In the genomic region with DNA sequence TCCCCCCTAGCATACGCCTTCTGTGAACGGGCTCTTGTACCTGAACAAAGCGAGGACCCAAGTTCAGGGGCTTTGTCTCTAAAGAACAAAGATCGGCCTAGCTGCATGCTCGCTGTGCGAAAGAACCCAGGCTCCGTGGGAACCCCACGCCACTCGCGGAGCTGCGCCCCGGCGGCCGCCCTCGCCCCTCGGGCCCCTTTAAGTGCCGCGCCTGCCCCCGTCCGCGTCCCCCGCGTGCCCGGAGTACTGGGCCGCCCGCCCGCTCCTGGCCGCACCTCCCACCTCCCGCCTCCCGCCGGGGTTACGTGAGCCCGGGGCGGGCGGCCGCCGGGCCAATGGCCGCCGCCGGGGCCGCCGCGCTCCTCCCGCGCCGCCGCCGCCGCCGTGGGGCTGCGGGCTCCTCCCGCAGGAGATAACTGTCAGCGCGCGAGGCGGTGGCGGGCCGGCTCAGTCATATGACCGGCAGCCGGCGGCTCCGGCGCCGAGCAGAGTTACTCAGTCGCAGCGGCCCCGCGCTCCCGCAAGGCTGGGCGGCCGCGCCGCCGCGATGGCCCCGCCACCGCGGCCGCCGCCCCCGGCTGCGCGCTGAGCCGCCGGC, we compare ENCODE assay signal across 8 cellular contexts. TPM values are rescaled to one million over a fixed set of nuclear protein-coding genes. Genes with fewer than 3 reads are reported as not detected.
DNase-seq lines count a peak whose midpoint lies in the region; FAIRE-seq and TF ChIP-seq lines count a peak whose summit lies in the region.

Gene FNIP2, plus strand, starts transcription at position 450 of the 598 bp plus-strand sequence. CDS start 187 bp downstream, outside the sequence.

- no peak for DNase-seq in GM12864 (ENCODE audit: low read depth)
- peak; percentile 75 for DNase-seq in HEK293T (ENCODE audit: extremely low spot score)
- DNase-seq in MV-4-11 (lab: John Stamatoyannopoulos, UW) = peak; percentile 7
- DNase-seq in astrocyte (ENCODE audit: low read depth) = peak; percentile 61
- peak; percentile 90 for DNase-seq in hepatic stellate cell (ENCODE audit: low spot score)
- peak; percentile 77 to 83 for DNase-seq in uterus

- peak within 1 kb of the TSS; percentile 98 for H3K9ac ChIP-seq in astrocyte (ENCODE audit: low read length)
- peak within 1 kb of the TSS; percentile 78 for H3K9ac ChIP-seq in rectal smooth muscle tissue (ENCODE audit: low read length)

- H3K27me3 ChIP-seq in astrocyte (ENCODE audit: insufficient read depth, low read length) (no peaks in the 10 kb centered on the region), rectal smooth muscle tissue (ENCODE audit: control insufficient read depth, insufficient read depth, low read length) (no peaks in the 10 kb centered on the region), uterus (no peaks in the 10 kb centered on the region)

- no peak for FAIRE-seq in astrocyte (lab: Jason Lieb, UNC)

- CTCF ChIA-PET in HEK293T (lab: Yijun Ruan, JAX) = interaction anchor here (1.9 kb wide), 1 partner anchor 83 kb away, joined by 8 read pairs; no protein-coding TSS in a partner anchor

- peak; percentile 69 to 82 for TF ChIP-seq POLR2A in uterus (IDR thresholded peaks at IDR 0.05)

- H3K4me1 ChIP-seq in astrocyte (ENCODE audit: insufficient read depth, low read length) (peaks cover 12% of the 10 kb centered on the region), rectal smooth muscle tissue (ENCODE audit: control insufficient read depth, insufficient read depth, low read length) (peaks cover 3% of the 10 kb centered on the region), uterus (peaks cover 0 to 4% of the 10 kb centered on the region in 2 donors)

- H3K36me3 ChIP-seq in astrocyte (ENCODE audit: insufficient read depth, low read length) (no peaks in the 10 kb centered on the region), rectal smooth muscle tissue (ENCODE audit: control insufficient read depth, insufficient read depth, low read length) (no peaks in the 10 kb centered on the region), uterus (no peaks in the 10 kb centered on the region)

- H3K4me1 Mint-ChIP-seq in T-helper 1 cell treated with Interleukin-12 subunit alpha and Interleukin-12 subunit beta and Interleukin-4 antibody, amounts not matched to agents 30 μg/mL and 1 μg/mL, for 36 hours (ENCODE audit: low read depth) = peaks cover 41% of the 10 kb centered on the region
- peaks cover 10% of the 10 kb centered on the region for H3K4me1 Mint-ChIP-seq in astrocyte (ENCODE audit: low read depth, unreplicated experiment)

- peak within 1 kb of the TSS; percentile 95 for H3K27ac Mint-ChIP-seq in T-helper 1 cell treated with Interleukin-12 subunit alpha and Interleukin-12 subunit beta and Interleukin-4 antibody, amounts not matched to agents 30 μg/mL and 1 μg/mL, for 36 hours
- peak within 1 kb of the TSS; percentile 92 for H3K27ac Mint-ChIP-seq in astrocyte (ENCODE audit: unreplicated experiment)

- H3K9me3 ChIP-seq in astrocyte (ENCODE audit: insufficient read depth, low read depth, low read length) (no peaks in the 10 kb centered on the region), uterus (no peaks in the 10 kb centered on the region)

- intact Hi-C loops in uterus (cut with DNase I; ENCODE audit: low total_unique reads) = no loop called here

- H3K36me3 Mint-ChIP-seq in T-helper 1 cell treated with Interleukin-12 subunit alpha and Interleukin-12 subunit beta and Interleukin-4 antibody, amounts not matched to agents 30 μg/mL and 1 μg/mL, for 36 hours (ENCODE audit: low read depth) = peaks cover 7% of the 10 kb centered on the region
- no peaks in the 10 kb centered on the region for H3K36me3 Mint-ChIP-seq in astrocyte (ENCODE audit: low read depth, unreplicated experiment)

- H2AFZ ChIP-seq in astrocyte (ENCODE audit: low read depth, low read length) = peak within 1 kb of the TSS; percentile 89

- POLR2A ChIA-PET in HEK293T (lab: Yijun Ruan, JAX) = interaction anchor here (1.3 to 2.8 kb wide), 8 partner anchors 10 to 98 kb away, joined by 3 to 15 read pairs (median 5); no protein-coding TSS in a partner anchor

- peak within 1 kb of the TSS; percentile 71 for H3K4me3 ChIP-seq in GM12864 (ENCODE audit: low read depth, low read length)
- peak within 1 kb of the TSS; percentile 74 for H3K4me3 ChIP-seq in astrocyte (ENCODE audit: insufficient read depth, low read depth, low read length)
- peak within 1 kb of the TSS; percentile 96 for H3K4me3 ChIP-seq in rectal smooth muscle tissue (ENCODE audit: low read length)
- H3K4me3 ChIP-seq in uterus = peak within 1 kb of the TSS; percentile 83 to 93

- peaks cover 21% of the 10 kb centered on the region for H4K20me1 ChIP-seq in astrocyte (ENCODE audit: insufficient read depth, low read length)

- peaks cover 46% of the 10 kb centered on the region for H3K79me2 ChIP-seq in astrocyte (ENCODE audit: insufficient read depth, low read length)

- peak within 1 kb of the TSS; percentile 99 for H3K4me3 Mint-ChIP-seq in T-helper 1 cell treated with Interleukin-12 subunit alpha and Interleukin-12 subunit beta and Interleukin-4 antibody, amounts not matched to agents 30 μg/mL and 1 μg/mL, for 36 hours
- peak within 1 kb of the TSS; percentile 99 for H3K4me3 Mint-ChIP-seq in astrocyte (ENCODE audit: unreplicated experiment)

- H3K27ac ChIP-seq in astrocyte (ENCODE audit: low read depth, low read length) (peak within 1 kb of the TSS; percentile 84), rectal smooth muscle tissue (ENCODE audit: low read depth, low read length) (peak within 1 kb of the TSS; percentile 88), uterus (peak within 1 kb of the TSS; percentile 90 to 95)

- H3K4me2 ChIP-seq in astrocyte (ENCODE audit: low read length) = peak within 1 kb of the TSS; percentile 95

- H3K27me3 Mint-ChIP-seq in T-helper 1 cell treated with Interleukin-12 subunit alpha and Interleukin-12 subunit beta and Interleukin-4 antibody, amounts not matched to agents 30 μg/mL and 1 μg/mL, for 36 hours (ENCODE audit: low read depth) = no peaks in the 10 kb centered on the region
- no peaks in the 10 kb centered on the region for H3K27me3 Mint-ChIP-seq in astrocyte (ENCODE audit: low read depth, unreplicated experiment)

- TF ChIP-seq CTCF in GM12864 (IDR thresholded peaks at IDR 0.05; ENCODE audit: low read depth, low read length, missing control alignments) (no peak), astrocyte (IDR thresholded peaks at IDR 0.05; ENCODE audit: insufficient read depth, low read depth, low read length) (no peak), uterus (IDR thresholded peaks at IDR 0.05) (peak in 1 of 4 experiments; percentile 3)

- H3K9me3 Mint-ChIP-seq in T-helper 1 cell treated with Interleukin-12 subunit alpha and Interleukin-12 subunit beta and Interleukin-4 antibody, amounts not matched to agents 30 μg/mL and 1 μg/mL, for 36 hours = no peaks in the 10 kb centered on the region
- H3K9me3 Mint-ChIP-seq in astrocyte (ENCODE audit: unreplicated experiment) = no peaks in the 10 kb centered on the region

TF ChIP-seq in HEK293T, 16 proteins besides CTCF, POLR2A, EP300 and RAD21:
- TF ChIP-seq PKNOX1 (IDR thresholded peaks at IDR 0.05) (no peak), L3MBTL2 (conservative IDR thresholded peaks at IDR 0.05) (peak; percentile 87)

RNA-seq across cellular contexts. Expression of gene FNIP2, which starts in this region (rescaled TPM):
- total RNA-seq in astrocyte (18.4 and 18.5 TPM in 2 replicates), uterus (10 to 100 TPM in 3 of 4 donors, 1 to 10 TPM in 1; 8.5 to 61.9 (median 29.6) TPM)
